ENCODE assay signal across 1 cellular context in the genomic region with DNA sequence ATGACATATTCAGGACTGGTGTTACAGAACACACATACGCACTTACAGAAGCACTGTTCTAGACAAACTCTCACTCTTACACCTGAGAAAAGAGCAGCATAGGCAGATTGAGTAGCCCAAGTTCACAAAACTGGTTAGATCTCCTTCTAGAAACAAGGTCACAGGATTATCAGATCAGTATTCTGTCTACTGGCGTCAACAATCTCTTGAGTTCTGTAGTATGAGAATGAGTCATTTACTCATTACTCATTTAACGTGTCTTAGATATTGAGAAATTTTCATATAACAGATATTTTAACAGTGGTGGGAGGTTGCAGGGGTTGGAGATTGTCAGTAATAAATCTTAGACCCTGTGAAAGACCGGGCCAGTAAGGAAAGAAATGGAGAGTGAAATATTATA.
TF ChIP-seq lines count a peak whose summit lies in the region.

No MANE protein-coding gene starts in this region.

TF ChIP-seq in HepG2, 621 proteins besides CTCF, POLR2A, EP300 and RAD21:
- TF ChIP-seq ZNF160 (CRISPR knock-in tag; IDR thresholded peaks at IDR 0.05) (no peak), ZNF749 (CRISPR knock-in tag; IDR thresholded peaks at IDR 0.05; ENCODE audit: borderline replicate concordance) (no peak)
